10 cellular contexts compared by ENCODE assay signal in the genomic region with DNA sequence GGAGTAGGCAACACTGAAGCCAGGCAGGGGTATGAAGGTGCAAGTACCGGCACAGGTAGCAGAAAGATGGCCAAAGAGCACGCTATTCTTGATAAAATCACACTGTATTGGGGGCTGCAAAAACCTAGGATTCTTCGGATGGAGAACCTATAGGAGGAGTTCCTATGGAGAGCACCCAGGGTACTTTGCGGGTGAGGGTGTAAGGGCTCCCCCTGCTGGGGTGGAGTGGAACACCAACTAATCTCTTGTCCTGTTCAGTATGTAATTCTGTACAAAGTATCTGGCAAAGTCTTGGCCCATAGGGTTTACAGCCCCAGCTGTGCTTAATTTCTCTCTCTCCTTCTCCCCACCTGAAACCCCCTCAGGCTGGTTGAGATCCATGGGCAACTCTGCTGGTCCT.
A peak's percentile ranks its signal among the peaks of the same experiment; 100 is the strongest.
DNase-seq lines count a peak whose midpoint lies in the region; ATAC-seq and TF ChIP-seq lines count a peak whose summit lies in the region.
"Had no signal": no experiment of that assay in that cellular context is flagged by ENCODE, and none has a peak within 500 bp of the region (broad histone marks: within the 10 kb centered on the region; RNA-seq: fewer than 3 reads in every experiment).

No MANE protein-coding gene starts in this region.

- TF ChIP-seq CTCF in mammary epithelial cell (conservative IDR thresholded peaks at IDR 0.05 in 1 of 2, IDR thresholded peaks at IDR 0.05 in 1 of 2; ENCODE audit: extremely low read depth in 1 of 2, insufficient read depth in 1 of 2, low read depth in 1 of 2, low read length in 2 of 2): peak; percentile 10 to 19
- TF ChIP-seq CTCF in breast epithelium (IDR thresholded peaks at IDR 0.05): no peak
- peak; percentile 71 for TF ChIP-seq CTCF in NB4 (IDR thresholded peaks at IDR 0.05; ENCODE audit: low read depth, low read length)

- H3K4me2 ChIP-seq in mammary epithelial cell (ENCODE audit: insufficient read depth, low read depth, low read length): no peak overlapping the region

- no peak overlapping the region for H3K4me3 ChIP-seq in mammary epithelial cell (replicated peaks in 1 of 3; ENCODE audit: insufficient read depth in 1 of 3, low read depth in 2 of 3, low read length in 3 of 3)
- H3K4me3 ChIP-seq in breast epithelium: no peak overlapping the region
- no peak overlapping the region for H3K4me3 ChIP-seq in NB4 (ENCODE audit: low read depth, low read length)
- H3K4me3 ChIP-seq: thoracic aorta had no signal

- in situ Hi-C loops in mammary epithelial cell (cut with MboI; ENCODE audit: low sequenced_read_pairs in 2 of 2): no loop called here

- no peaks in the 10 kb centered on the region for H3K27me3 ChIP-seq in mammary epithelial cell (ENCODE audit: insufficient read depth, low read length)
- no peaks in the 10 kb centered on the region for H3K27me3 ChIP-seq in breast epithelium

- CTCF ChIA-PET in mammary epithelial cell (lab: Charles Lee; ENCODE audit: low non-redundant PET): no interaction called here

- H3K27ac ChIP-seq in mammary epithelial cell (ENCODE audit: insufficient read depth, low read depth, low read length) (no peak overlapping the region), breast epithelium (no peak overlapping the region)
- H3K27ac ChIP-seq: thoracic aorta had no signal

- H2AFZ ChIP-seq in mammary epithelial cell (ENCODE audit: low read depth, low read length): no peak overlapping the region

- BruUV-seq in mammary epithelial cell (replicated peaks; lab: Mats Ljungman, UMichigan): no TSS peak

- TF ChIP-seq POLR2A in breast epithelium (IDR thresholded peaks at IDR 0.05) (no peak), NB4 (IDR thresholded peaks at IDR 0.05; ENCODE audit: extremely low read depth, insufficient read length) (no peak)

- H3K4me1 ChIP-seq in mammary epithelial cell (ENCODE audit: insufficient read depth, low read length): no peaks in the 10 kb centered on the region
- no peaks in the 10 kb centered on the region for H3K4me1 ChIP-seq in breast epithelium

- DNase-seq in mammary epithelial cell (no peak), breast epithelium (ENCODE audit: low spot score in 2 of 2) (no peak), NB4 (ENCODE audit: low read depth) (peak; percentile 33), NCI-H128 (lab: John Stamatoyannopoulos, UW; ENCODE audit: unreplicated experiment) (no peak)
- peak; percentile 20 for DNase-seq in stimulated activated naive CD8-positive, alpha-beta T cell treated with anti-CD3 and anti-CD28 coated beads, Interleukin-15, Interleukin-2, amounts not matched to agents 100 U/mL and 50 U/mL, for 24 hours
- DNase-seq: NCI-H526 treated with DMSO at 0.1 percent for 48 hours had no signal

- dilution Hi-C loops in mammary epithelial cell (cut with HindIII; ENCODE audit: low sequenced_read_pairs): no loop called here

- no peak overlapping the region for H3K9ac ChIP-seq in mammary epithelial cell (ENCODE audit: insufficient read depth, low read length)

- no peaks in the 10 kb centered on the region for H3K79me2 ChIP-seq in mammary epithelial cell (ENCODE audit: insufficient read depth, low read length)

- H3K36me3 ChIP-seq in mammary epithelial cell (ENCODE audit: insufficient read depth, low read length): no peaks in the 10 kb centered on the region
- no peaks in the 10 kb centered on the region for H3K36me3 ChIP-seq in breast epithelium
- H3K36me3 ChIP-seq: thoracic aorta had no signal

- H3K9me3 ChIP-seq in mammary epithelial cell (replicated peaks; ENCODE audit: insufficient read depth, low read length) (no peaks in the 10 kb centered on the region), breast epithelium (no peaks in the 10 kb centered on the region)
- H3K9me3 ChIP-seq: thoracic aorta had no signal

- intact Hi-C loops in mammary epithelial cell (cut with micrococcal nuclease): no loop called here
- intact Hi-C loops in breast epithelium (cut with DNase I; ENCODE audit: low total_unique reads): no loop called here

- WGBS in mammary epithelial cell (ENCODE audit: low coverage, missing lambda C conversion rate): 87% methylated on average over 3 of the region's 4 CpGs

- H4K20me1 ChIP-seq in mammary epithelial cell (ENCODE audit: insufficient read depth, low read length): no peaks in the 10 kb centered on the region

- ATAC-seq in esophagus mucosa (peak; percentile 33), HG02798 (IDR thresholded peaks at IDR 0.05; ENCODE audit: poor library complexity, unreplicated experiment) (no peak), GM19467 (IDR thresholded peaks at IDR 0.05; ENCODE audit: unreplicated experiment) (no peak)
- no peak for ATAC-seq in stimulated activated naive CD8-positive, alpha-beta T cell treated with anti-CD3 and anti-CD28 coated beads, Interleukin-15, Interleukin-2, amounts not matched to agents 100 U/mL and 50 U/mL, for 24 hours

Comparison
In these comparisons a context has a peak if more than half of its experiments do, and no peak if none do; other contexts are left out.
1. CTCF ChIP-seq: peak in mammary epithelial cell (2 of 2) and NB4 (single experiment); none in breast epithelium (0 of 3).
2. DNase-seq: peak in NB4 (single experiment) and stimulated activated naive CD8-positive, alpha-beta T cell treated with anti-CD3 and anti-CD28 coated beads, Interleukin-15, Interleukin-2, amounts not matched to agents 100 U/mL and 50 U/mL, for 24 hours (single experiment); none in mammary epithelial cell (single experiment), breast epithelium (0 of 2) and NCI-H128 (single experiment).